In the genomic region with DNA sequence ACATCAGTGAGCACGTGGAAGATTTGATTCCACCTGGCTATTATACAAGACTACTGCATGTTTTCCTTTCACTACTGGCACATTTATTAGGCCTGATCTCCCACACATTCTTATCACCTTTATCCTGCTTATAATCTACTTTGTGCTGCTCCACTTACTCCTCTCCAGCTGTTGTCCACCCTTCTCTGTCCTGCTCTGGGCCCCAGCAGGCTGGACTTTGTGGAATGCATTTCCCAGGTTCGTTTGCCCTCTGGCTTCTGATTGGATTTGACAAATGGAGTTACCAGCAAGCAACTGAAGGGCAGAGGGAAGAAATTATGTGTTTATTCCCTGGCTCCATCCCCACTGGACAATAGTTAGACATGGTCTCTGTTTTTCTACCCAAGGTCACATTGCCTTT, we compare ENCODE assay signal across 1 cellular context.
TF ChIP-seq lines count a peak whose summit lies in the region.

No MANE protein-coding gene starts in this region.

TF ChIP-seq in SK-N-SH, 30 proteins besides CTCF, POLR2A, EP300 and RAD21 (continued from another document):
- TF ChIP-seq CHD2 (IDR thresholded peaks at IDR 0.05; ENCODE audit: low read length, partially characterized antibody), result no peak
